ENCODE assay signal across 21 cellular contexts in the genomic region with DNA sequence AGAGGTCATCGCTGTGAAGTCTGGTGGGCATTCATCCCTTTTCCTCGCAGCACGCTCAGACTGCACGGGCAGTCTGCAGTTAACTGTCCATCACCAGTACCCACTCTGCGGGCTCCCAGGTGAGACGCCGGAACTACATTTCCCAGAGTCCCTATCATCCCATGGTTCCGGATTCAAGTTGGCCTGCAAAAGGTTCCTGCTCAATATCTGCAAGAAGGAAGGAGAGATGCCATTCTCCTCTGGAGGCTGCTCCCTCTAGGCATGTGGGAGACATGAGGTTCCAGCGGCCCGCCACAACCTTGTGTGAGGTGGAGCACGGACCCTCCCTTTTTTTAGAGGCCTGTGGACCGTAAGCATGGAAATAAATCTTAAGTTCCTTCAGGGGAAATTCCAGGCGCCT. TPM values are rescaled to one million over a fixed set of nuclear protein-coding genes. Genes with fewer than 3 reads are reported as not detected.
A peak's percentile ranks its signal among the peaks of the same experiment; 100 is the strongest.
DNase-seq lines count a peak whose midpoint lies in the region; ATAC-seq and TF ChIP-seq lines count a peak whose summit lies in the region.
"Had no signal": no experiment of that assay in that cellular context is flagged by ENCODE, and none has a peak within 500 bp of the region (broad histone marks: within the 10 kb centered on the region; RNA-seq: fewer than 3 reads in every experiment).

No MANE protein-coding gene starts in this region.

- no peak overlapping the region for H3K4me3 Mint-ChIP-seq in stimulated activated naive CD8-positive, alpha-beta T cell treated with anti-CD3 and anti-CD28 coated beads, Interleukin-15, amount 100 ng/mL, for 72 hours
- H3K4me3 Mint-ChIP-seq: activated CD4-positive, alpha-beta memory T cell treated with anti-CD3 and anti-CD28 coated beads, Interleukin-2, amount 10 ng/mL, durations not matched to agents 7 days and 5 days; T-helper 2 cell treated with Interferon-gamma antibody and Interleukin-4, amounts not matched to agents 5 μg/mL and 100 μg/mL, for 36 hours had no signal

- no peak for TF ChIP-seq CTCF in Panc1 (IDR thresholded peaks at IDR 0.05)
- TF ChIP-seq CTCF in mucosa of descending colon (IDR thresholded peaks at IDR 0.05), result no peak
- no peak for TF ChIP-seq CTCF in omental fat pad (IDR thresholded peaks at IDR 0.05)

- H3K27ac ChIP-seq in Panc1 (ENCODE audit: low read length), result no peak overlapping the region
- H3K27ac ChIP-seq in aorta (ENCODE audit: low read depth in 1 of 2, low read length in 2 of 2), result no peak overlapping the region
- H3K27ac ChIP-seq: BLaER1 treated with 17β-estradiol and CSF1 and Interleukin-3, amounts not matched to agents 10 nM and 100 nM; coronary artery; heart left ventricle; transverse colon had no signal

- H3K27me3 ChIP-seq in Panc1 (ENCODE audit: control insufficient read depth, insufficient read depth, low read length), result no peaks in the 10 kb centered on the region
- H3K27me3 ChIP-seq in aorta (ENCODE audit: control insufficient read depth in 1 of 2, insufficient read depth in 2 of 2, low read length in 1 of 2), result no peaks in the 10 kb centered on the region
- H3K27me3 ChIP-seq: BLaER1 treated with 17β-estradiol and CSF1 and Interleukin-3, amounts not matched to agents 10 nM and 100 nM; heart left ventricle; transverse colon had no signal

- no peak overlapping the region for H3K27ac Mint-ChIP-seq in stimulated activated naive CD8-positive, alpha-beta T cell treated with anti-CD3 and anti-CD28 coated beads, Interleukin-15, amount 100 ng/mL, for 72 hours
- H3K27ac Mint-ChIP-seq: activated CD4-positive, alpha-beta memory T cell treated with anti-CD3 and anti-CD28 coated beads, Interleukin-2, amount 10 ng/mL, durations not matched to agents 7 days and 5 days; T-helper 2 cell treated with Interferon-gamma antibody and Interleukin-4, amounts not matched to agents 5 μg/mL and 100 μg/mL, for 36 hours had no signal

- H3K9me3 ChIP-seq in Panc1 (ENCODE audit: control insufficient read depth, insufficient read depth, low read depth, low read length) (no peaks in the 10 kb centered on the region), mucosa of descending colon (no peaks in the 10 kb centered on the region), aorta (ENCODE audit: control insufficient read depth, low read length) (no peaks in the 10 kb centered on the region)
- H3K9me3 ChIP-seq: BLaER1 treated with 17β-estradiol and CSF1 and Interleukin-3, amounts not matched to agents 10 nM and 100 nM; heart left ventricle; transverse colon had no signal

- intact Hi-C loops in Panc1 (cut with micrococcal nuclease; ENCODE audit: unreplicated experiment), result no loop called here
- intact Hi-C loops in mucosa of descending colon (cut with DNase I, micrococcal nuclease), result no loop called here
- intact Hi-C loops in aorta (cut with DNase I), result no loop called here

- BruUV-seq in Panc1 (replicated peaks; lab: Mats Ljungman, UMichigan), result no TSS peak

- CTCF ChIA-PET in Panc1 (lab: Charles Lee), result interaction anchor here (0.5 kb wide), 1 partner anchor 44 kb away, joined by 5 read pairs; no protein-coding TSS in a partner anchor

- H3K9me3 Mint-ChIP-seq in stimulated activated naive CD8-positive, alpha-beta T cell treated with anti-CD3 and anti-CD28 coated beads, Interleukin-15, amount 100 ng/mL, for 72 hours, result no peaks in the 10 kb centered on the region
- H3K9me3 Mint-ChIP-seq: activated CD4-positive, alpha-beta memory T cell treated with anti-CD3 and anti-CD28 coated beads, Interleukin-2, amount 10 ng/mL, durations not matched to agents 7 days and 5 days; naive B cell; T-helper 2 cell treated with Interferon-gamma antibody and Interleukin-4, amounts not matched to agents 5 μg/mL and 100 μg/mL, for 36 hours had no signal

- POLR2A ChIA-PET in Panc1 (lab: Charles Lee), result interaction anchor here (0.6 kb wide), 1 partner anchor 262 kb away, joined by 3 read pairs; no protein-coding TSS in a partner anchor

- peaks cover 44% of the 10 kb centered on the region for H3K27me3 Mint-ChIP-seq in stimulated activated naive CD8-positive, alpha-beta T cell treated with anti-CD3 and anti-CD28 coated beads, Interleukin-15, amount 100 ng/mL, for 72 hours

- H3K4me1 ChIP-seq in Panc1 (ENCODE audit: control insufficient read depth, insufficient read depth, low read length) (peaks cover 10% of the 10 kb centered on the region), mucosa of descending colon (ENCODE audit: low read depth) (no peaks in the 10 kb centered on the region), aorta (ENCODE audit: control insufficient read depth in 1 of 2, insufficient read depth in 2 of 2, low read length in 2 of 2) (no peaks in the 10 kb centered on the region)

- DNase-seq in Caki2 (ENCODE audit: low read depth) (peak; percentile 65), Panc1 (ENCODE audit: low read depth, low spot score) (no peak), iPS DF 19.7 (ENCODE audit: low read depth, low spot score) (peak; percentile 25), mucosa of descending colon (peak in 1 of 3 donors; percentile 43), Ammon's horn (ENCODE audit: low spot score) (no peak), omental fat pad (ENCODE audit: low spot score) (no peak), aorta (no peak)
- no peak for DNase-seq in stimulated activated naive CD8-positive, alpha-beta T cell treated with anti-CD3 and anti-CD28 coated beads, Interleukin-15, amount 100 ng/mL, for 72 hours
- DNase-seq: ACHN; activated CD4-positive, alpha-beta memory T cell treated with anti-CD3 and anti-CD28 coated beads, Interleukin-2, amount 10 ng/mL, durations not matched to agents 7 days and 5 days; heart left ventricle; mammary epithelial cell; naive B cell; NCI-H1048; NCI-H187 treated with DMSO at 0.1 percent for 48 hours; NCI-H748 treated with DMSO at 0.1 percent for 48 hours; transverse colon had no signal

- in situ Hi-C loops in Caki2 (cut with HindIII; ENCODE audit: low pct_unique_long_range_greater_than_20kb, low sequenced_read_pairs), result no loop called here
- in situ Hi-C loops in Panc1 (cut with HindIII; ENCODE audit: low pct_unique_long_range_greater_than_20kb, low sequenced_read_pairs), result no loop called here

- H3K36me3 ChIP-seq in Panc1 (ENCODE audit: control insufficient read depth, insufficient read depth, low read length) (no peaks in the 10 kb centered on the region), mucosa of descending colon (ENCODE audit: low read depth) (no peaks in the 10 kb centered on the region), aorta (ENCODE audit: control insufficient read depth in 1 of 2, insufficient read depth in 2 of 2, low read length in 1 of 2) (no peaks in the 10 kb centered on the region)
- H3K36me3 ChIP-seq: heart left ventricle, transverse colon had no signal

- WGBS in aorta, 2 donors, result 64 to 66% methylated on average over 13 of the region's 13 CpGs

- peaks cover 4% of the 10 kb centered on the region for H3K4me1 Mint-ChIP-seq in stimulated activated naive CD8-positive, alpha-beta T cell treated with anti-CD3 and anti-CD28 coated beads, Interleukin-15, amount 100 ng/mL, for 72 hours
- H3K4me1 Mint-ChIP-seq: activated CD4-positive, alpha-beta memory T cell treated with anti-CD3 and anti-CD28 coated beads, Interleukin-2, amount 10 ng/mL, durations not matched to agents 7 days and 5 days had no signal

- H3K4me3 ChIP-seq in Panc1 (ENCODE audit: low read depth in 2 of 2, low read length in 2 of 2) (no peak overlapping the region), mucosa of descending colon (no peak overlapping the region), aorta (ENCODE audit: low read length in 2 of 2) (no peak overlapping the region)
- H3K4me3 ChIP-seq: BLaER1 treated with 17β-estradiol and CSF1 and Interleukin-3, amounts not matched to agents 10 nM and 100 nM; coronary artery; heart left ventricle; transverse colon had no signal

- peak; percentile 49 for ATAC-seq in Panc1
- ATAC-seq in mucosa of descending colon, result peak; percentile 54
- ATAC-seq in stimulated activated naive CD8-positive, alpha-beta T cell treated with anti-CD3 and anti-CD28 coated beads, Interleukin-15, amount 100 ng/mL, for 72 hours, result no peak
- no peak for ATAC-seq in omental fat pad (ENCODE audit: low FRiP score)
- ATAC-seq in aorta (ENCODE audit: low FRiP score), result no peak
- ATAC-seq: sciatic nerve had no signal

RNA-seq across cellular contexts. Expression of gene NUP42, which starts 29.7 kb away (rescaled TPM):
- total RNA-seq in Caki2 (2014; rRNA removed; shearing (Covaris generic); ENCODE audit: low replicate concordance), result 30.1 and 51.0 TPM in 2 replicates
- total RNA-seq in Panc1 (2021; ENCODE audit: unreplicated experiment) (30.3 TPM), mucosa of descending colon (10 to 100 TPM; 26.6 to 34.1 (median 27.6) TPM), omental fat pad (10 to 100 TPM; 16.3 to 37.3 (median 27.0) TPM), aorta (10 to 100 TPM; 27.1 to 34.9 TPM)
- 20.0 TPM for polyA plus RNA-seq in Panc1 (2012; ENCODE audit: insufficient read length)
- 10 to 100 TPM; 21.2 to 31.3 TPM for polyA plus RNA-seq in aorta

RNA-seq across cellular contexts. Expression of gene GPNMB, which starts 35.0 kb away (rescaled TPM):
- total RNA-seq in Caki2 (2014; rRNA removed; shearing (Covaris generic); ENCODE audit: low replicate concordance), result 32.7 and 33.1 TPM in 2 replicates
- total RNA-seq in Panc1 (2021; ENCODE audit: unreplicated experiment) (2.1 TPM), mucosa of descending colon (10 to 100 TPM; 21.3 to 77.8 (median 38.8) TPM), omental fat pad (100 to 1,000 TPM in 3 of 4 donors, 10 to 100 TPM in 1; 91.3 to 294 (median 143) TPM), aorta (100 to 1,000 TPM; 129 to 209 TPM)
- polyA plus RNA-seq in Panc1 (2012; ENCODE audit: insufficient read length), result 0.92 TPM
- polyA plus RNA-seq in aorta, result 100 to 1,000 TPM in 1 of 2 donors, 10 to 100 TPM in 1; 60.2 to 175 TPM

Comparison
In these comparisons a context has a peak if more than half of its experiments do, and no peak if none do; other contexts are left out.
1. DNase-seq: peak in Caki2 (single experiment) and iPS DF 19.7 (single experiment); none in Panc1 (single experiment), stimulated activated naive CD8-positive, alpha-beta T cell treated with anti-CD3 and anti-CD28 coated beads, Interleukin-15, amount 100 ng/mL, for 72 hours (0 of 2), Ammon's horn (single experiment), omental fat pad (single experiment) and aorta (0 of 2).
2. ATAC-seq: peak in Panc1 (single experiment) and mucosa of descending colon (single experiment); none in stimulated activated naive CD8-positive, alpha-beta T cell treated with anti-CD3 and anti-CD28 coated beads, Interleukin-15, amount 100 ng/mL, for 72 hours (single experiment), omental fat pad (single experiment) and aorta (single experiment).